In the genomic region with DNA sequence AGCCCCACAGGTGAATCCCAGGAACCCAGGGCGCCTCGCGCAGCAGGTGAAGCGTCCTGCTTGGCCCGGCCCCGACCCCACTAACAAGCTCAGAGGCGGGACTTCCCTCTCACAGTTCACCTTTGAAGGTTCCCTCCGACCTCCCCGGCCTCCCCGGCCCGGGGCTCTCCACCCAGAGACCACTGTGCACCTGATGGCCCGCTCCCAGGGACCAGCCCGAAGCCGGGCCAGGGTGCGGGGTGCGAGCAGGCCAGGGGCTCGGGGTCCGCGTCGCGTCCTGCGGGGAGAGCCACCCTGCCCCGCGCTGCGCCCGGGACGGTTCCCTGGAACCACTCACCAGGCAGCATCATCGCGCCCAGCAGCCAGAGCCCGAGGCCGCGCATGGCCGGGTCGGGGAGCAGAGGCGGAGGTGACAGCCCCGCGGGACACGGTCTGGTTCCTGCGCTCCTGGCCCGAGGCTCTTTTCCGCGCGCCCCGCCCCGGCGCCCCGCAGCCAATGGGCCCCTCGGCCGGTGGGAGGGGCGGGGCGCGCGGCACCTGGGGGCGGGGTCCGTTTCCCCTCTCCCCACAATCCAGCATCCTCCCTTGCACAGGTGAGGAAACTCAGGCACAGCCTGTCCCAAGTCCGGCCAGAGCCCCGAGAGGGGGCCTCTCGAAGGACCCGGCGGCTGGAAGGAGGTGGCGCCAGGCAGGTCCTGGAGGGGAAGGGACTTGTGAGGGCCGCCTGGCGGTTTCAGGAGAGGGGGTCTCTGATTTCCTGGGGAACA, we compare ENCODE assay signal across 8 cellular contexts. TPM values are rescaled to one million over a fixed set of nuclear protein-coding genes. Genes with fewer than 3 reads are reported as not detected.
A peak's percentile ranks its signal among the peaks of the same experiment; 100 is the strongest.
DNase-seq lines count a peak whose midpoint lies in the region; ATAC-seq and TF ChIP-seq lines count a peak whose summit lies in the region.

A gene (minus strand): TSS at position 434 of the 767 bp plus-strand sequence. CDS start 51 bp downstream, at position 383.

- peak within 1 kb of the TSS; percentile 58; the same call in 1 of the 2 replicates for H3K9ac ChIP-seq in ES-I3 (ENCODE audit: low read depth, low read length)

- peak within 1 kb of the TSS; percentile 89 for H3K4me2 ChIP-seq in hepatocyte

- H3K9me3 Mint-ChIP-seq in activated T-helper 1 cell treated with anti-CD3 and anti-CD28 coated beads, Interleukin-12 subunit alpha, Interleukin-12 subunit beta, Interleukin-2, Interleukin-4 antibody, amounts not matched to agents 30 ng/mL and 10 ng/mL and 1 ng/mL, durations not matched to agents 14 hours and 24 hours and 36 hours: no peaks in the 10 kb centered on the region

- no peak within 1 kb of the TSS for H3K4me3 ChIP-seq in hepatocyte

- H3K4me1 ChIP-seq in ES-I3 (ENCODE audit: insufficient read depth, low read length) (no peaks in the 10 kb centered on the region; the same call in 1 of the 2 replicates), hepatocyte (ENCODE audit: insufficient read depth) (peaks cover 42% of the 10 kb centered on the region)

- peaks cover 13% of the 10 kb centered on the region for H3K27me3 ChIP-seq in hepatocyte

- H3K27ac ChIP-seq in hepatocyte: peak within 1 kb of the TSS; percentile 85

- H3K27ac Mint-ChIP-seq in activated T-helper 1 cell treated with anti-CD3 and anti-CD28 coated beads, Interleukin-12 subunit alpha, Interleukin-12 subunit beta, Interleukin-2, Interleukin-4 antibody, amounts not matched to agents 30 ng/mL and 10 ng/mL and 1 ng/mL, durations not matched to agents 14 hours and 24 hours and 36 hours: peak within 1 kb of the TSS; percentile 92

- no peaks in the 10 kb centered on the region for H3K27me3 Mint-ChIP-seq in activated T-helper 1 cell treated with anti-CD3 and anti-CD28 coated beads, Interleukin-12 subunit alpha, Interleukin-12 subunit beta, Interleukin-2, Interleukin-4 antibody, amounts not matched to agents 30 ng/mL and 10 ng/mL and 1 ng/mL, durations not matched to agents 14 hours and 24 hours and 36 hours (ENCODE audit: insufficient read depth)

- peaks cover 15% of the 10 kb centered on the region for H3K36me3 Mint-ChIP-seq in activated T-helper 1 cell treated with anti-CD3 and anti-CD28 coated beads, Interleukin-12 subunit alpha, Interleukin-12 subunit beta, Interleukin-2, Interleukin-4 antibody, amounts not matched to agents 30 ng/mL and 10 ng/mL and 1 ng/mL, durations not matched to agents 14 hours and 24 hours and 36 hours (ENCODE audit: low read depth)

- no peaks in the 10 kb centered on the region for H3K79me2 ChIP-seq in hepatocyte

- peak; percentile 58 for DNase-seq in NAMALWA (ENCODE audit: low spot score)
- DNase-seq in activated T-helper 1 cell treated with anti-CD3 and anti-CD28 coated beads, Interleukin-12 subunit alpha, Interleukin-12 subunit beta, Interleukin-2, Interleukin-4 antibody, amounts not matched to agents 30 ng/mL and 10 ng/mL and 1 ng/mL, durations not matched to agents 14 hours and 24 hours and 36 hours (ENCODE audit: low spot score): peak; percentile 69
- peak; percentile 64 for DNase-seq in hepatocyte (ENCODE audit: low spot score)
- peak; percentile 58 to 78 for DNase-seq in stimulated activated CD4-positive, alpha-beta T cell treated with anti-CD3 and anti-CD28 coated beads, Interleukin-2, amount 100 ng/mL, for 48 hours
- no peak for DNase-seq in NCI-H2107 treated with DMSO at 0.1 percent for 48 hours (lab: John Stamatoyannopoulos, UW; ENCODE audit: unreplicated experiment)

- no peaks in the 10 kb centered on the region for H4K20me1 ChIP-seq in hepatocyte (ENCODE audit: insufficient read depth, poor library complexity, severe bottlenecking)

- H3K4me1 Mint-ChIP-seq in activated T-helper 1 cell treated with anti-CD3 and anti-CD28 coated beads, Interleukin-12 subunit alpha, Interleukin-12 subunit beta, Interleukin-2, Interleukin-4 antibody, amounts not matched to agents 30 ng/mL and 10 ng/mL and 1 ng/mL, durations not matched to agents 14 hours and 24 hours and 36 hours (ENCODE audit: low read depth): peaks cover 14% of the 10 kb centered on the region

- intact Hi-C loops in activated T-helper 1 cell treated with anti-CD3 and anti-CD28 coated beads, Interleukin-12 subunit alpha, Interleukin-12 subunit beta, Interleukin-2, Interleukin-4 antibody, amounts not matched to agents 30 ng/mL and 10 ng/mL and 1 ng/mL, durations not matched to agents 14 hours and 24 hours and 36 hours (cut with micrococcal nuclease): loop anchor here (1.0 to 10.0 kb wide), 3 partner anchors 31 to 1372 kb away; a partner anchor contains a TSS

- H3K9me2 ChIP-seq in hepatocyte (replicated peaks; ENCODE audit: insufficient read depth): no peaks in the 10 kb centered on the region

- 20% methylated on average over 29 of the region's 63 CpGs for WGBS in hepatocyte (ENCODE audit: low lambda C conversion rate, missing lambda C conversion rate)

- ATAC-seq in GM21526 (IDR thresholded peaks at IDR 0.05; ENCODE audit: low FRiP score, unreplicated experiment) (peak; percentile 55), GM18870 (IDR thresholded peaks at IDR 0.05; ENCODE audit: unreplicated experiment) (no peak)

- H3K36me3 ChIP-seq in ES-I3 (ENCODE audit: insufficient read depth, low read length): peaks cover 4% of the 10 kb centered on the region; the same call in 1 of the 2 replicates
- H3K36me3 ChIP-seq in hepatocyte (replicated peaks; ENCODE audit: insufficient read depth, low read depth): no peaks in the 10 kb centered on the region

- H3K4me3 Mint-ChIP-seq in activated T-helper 1 cell treated with anti-CD3 and anti-CD28 coated beads, Interleukin-12 subunit alpha, Interleukin-12 subunit beta, Interleukin-2, Interleukin-4 antibody, amounts not matched to agents 30 ng/mL and 10 ng/mL and 1 ng/mL, durations not matched to agents 14 hours and 24 hours and 36 hours: peak within 1 kb of the TSS; percentile 92

- no peak within 1 kb of the TSS for H2AFZ ChIP-seq in hepatocyte

- H3K9me3 ChIP-seq in ES-I3 (ENCODE audit: control insufficient read depth, insufficient read depth, low read length) (no peaks in the 10 kb centered on the region), hepatocyte (ENCODE audit: low read depth) (no peaks in the 10 kb centered on the region)

- no peak for TF ChIP-seq CTCF in hepatocyte (IDR thresholded peaks at IDR 0.05; ENCODE audit: poor library complexity)

RNA-seq across cellular contexts. Expression of the gene that starts here (rescaled TPM):
- total RNA-seq in activated T-helper 1 cell treated with anti-CD3 and anti-CD28 coated beads, Interleukin-12 subunit alpha, Interleukin-12 subunit beta, Interleukin-2, Interleukin-4 antibody, amounts not matched to agents 30 ng/mL and 10 ng/mL and 1 ng/mL, durations not matched to agents 14 hours and 24 hours and 36 hours: 133 and 138 TPM in 2 replicates
- 1.9 and 5.1 TPM in 2 replicates for total RNA-seq in hepatocyte
- 3.0 and 5.4 TPM in 2 replicates for polyA plus RNA-seq in hepatocyte

Comparison
In these comparisons a context has a peak if more than half of its experiments do, and no peak if none do; other contexts are left out.
1. RNA of the gene that starts here (total RNA-seq): 133 to 138 TPM in activated T-helper 1 cell treated with anti-CD3 and anti-CD28 coated beads, Interleukin-12 subunit alpha, Interleukin-12 subunit beta, Interleukin-2, Interleukin-4 antibody, amounts not matched to agents 30 ng/mL and 10 ng/mL and 1 ng/mL, durations not matched to agents 14 hours and 24 hours and 36 hours; 1.9 to 5.1 TPM in hepatocyte; every median in the first group is over 10 times any median in the second.